In the genomic region with DNA sequence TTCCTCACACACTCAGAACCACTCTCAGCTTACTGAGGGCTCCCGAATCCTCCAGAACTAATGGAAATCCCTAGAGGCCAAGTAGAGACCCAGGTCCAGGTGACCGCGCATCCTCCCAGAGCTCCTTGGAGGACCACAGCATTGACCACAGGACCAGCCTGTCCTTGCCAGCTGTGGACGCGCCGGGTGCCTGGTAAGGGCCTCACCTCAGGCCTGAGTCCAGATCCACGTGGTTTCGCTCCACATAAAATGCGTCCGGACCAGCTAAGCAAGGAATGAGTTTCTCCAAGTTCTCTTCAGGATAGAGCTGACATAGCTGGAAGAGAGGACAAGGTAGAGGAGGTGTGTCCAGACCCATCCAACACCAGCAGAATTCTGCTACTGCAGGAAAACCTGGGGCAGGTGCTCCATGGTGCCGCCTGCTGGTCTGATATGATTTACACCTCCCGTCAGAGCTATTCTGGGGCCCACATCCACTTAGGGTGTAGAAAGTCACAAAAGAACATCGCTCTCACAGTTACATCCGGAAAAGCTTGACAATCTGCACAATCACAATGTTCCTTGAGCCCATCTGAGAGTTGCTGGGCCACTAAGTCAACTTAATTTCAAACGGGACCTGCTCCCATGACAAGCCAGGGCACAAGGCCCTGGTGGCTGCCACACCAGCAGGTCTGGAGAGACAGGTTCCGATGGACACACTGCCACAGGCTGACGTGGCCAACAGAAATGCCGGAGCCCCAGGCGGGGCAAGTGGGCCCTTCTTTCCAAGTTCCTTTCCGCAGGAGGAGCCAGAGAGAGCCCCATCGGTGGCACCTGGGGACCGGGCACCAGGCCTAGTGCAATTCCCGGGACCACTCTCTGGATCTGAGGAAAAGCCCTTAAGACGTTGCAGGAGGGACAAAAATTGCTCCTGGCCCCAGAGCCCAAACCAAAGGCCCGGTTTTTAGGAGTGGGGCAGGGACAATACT, we compare ENCODE assay signal across 1 cellular context.
TF ChIP-seq lines count a peak whose summit lies in the region.

No MANE protein-coding gene starts in this region.

TF ChIP-seq in WTC11, 78 proteins besides CTCF, POLR2A, EP300 and RAD21 (continued from another document):
- TF ChIP-seq, protein P1, sequence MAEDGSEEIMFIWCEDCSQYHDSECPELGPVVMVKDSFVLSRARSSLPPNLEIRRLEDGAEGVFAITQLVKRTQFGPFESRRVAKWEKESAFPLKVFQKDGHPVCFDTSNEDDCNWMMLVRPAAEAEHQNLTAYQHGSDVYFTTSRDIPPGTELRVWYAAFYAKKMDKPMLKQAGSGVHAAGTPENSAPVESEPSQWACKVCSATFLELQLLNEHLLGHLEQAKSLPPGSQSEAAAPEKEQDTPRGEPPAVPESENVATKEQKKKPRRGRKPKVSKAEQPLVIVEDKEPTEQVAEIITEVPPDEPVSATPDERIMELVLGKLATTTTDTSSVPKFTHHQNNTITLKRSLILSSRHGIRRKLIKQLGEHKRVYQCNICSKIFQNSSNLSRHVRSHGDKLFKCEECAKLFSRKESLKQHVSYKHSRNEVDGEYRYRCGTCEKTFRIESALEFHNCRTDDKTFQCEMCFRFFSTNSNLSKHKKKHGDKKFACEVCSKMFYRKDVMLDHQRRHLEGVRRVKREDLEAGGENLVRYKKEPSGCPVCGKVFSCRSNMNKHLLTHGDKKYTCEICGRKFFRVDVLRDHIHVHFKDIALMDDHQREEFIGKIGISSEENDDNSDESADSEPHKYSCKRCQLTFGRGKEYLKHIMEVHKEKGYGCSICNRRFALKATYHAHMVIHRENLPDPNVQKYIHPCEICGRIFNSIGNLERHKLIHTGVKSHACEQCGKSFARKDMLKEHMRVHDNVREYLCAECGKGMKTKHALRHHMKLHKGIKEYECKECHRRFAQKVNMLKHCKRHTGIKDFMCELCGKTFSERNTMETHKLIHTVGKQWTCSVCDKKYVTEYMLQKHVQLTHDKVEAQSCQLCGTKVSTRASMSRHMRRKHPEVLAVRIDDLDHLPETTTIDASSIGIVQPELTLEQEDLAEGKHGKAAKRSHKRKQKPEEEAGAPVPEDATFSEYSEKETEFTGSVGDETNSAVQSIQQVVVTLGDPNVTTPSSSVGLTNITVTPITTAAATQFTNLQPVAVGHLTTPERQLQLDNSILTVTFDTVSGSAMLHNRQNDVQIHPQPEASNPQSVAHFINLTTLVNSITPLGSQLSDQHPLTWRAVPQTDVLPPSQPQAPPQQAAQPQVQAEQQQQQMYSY (CRISPR knock-in tag; IDR thresholded peaks at IDR 0.05), result no peak
- TF ChIP-seq, protein P2, sequence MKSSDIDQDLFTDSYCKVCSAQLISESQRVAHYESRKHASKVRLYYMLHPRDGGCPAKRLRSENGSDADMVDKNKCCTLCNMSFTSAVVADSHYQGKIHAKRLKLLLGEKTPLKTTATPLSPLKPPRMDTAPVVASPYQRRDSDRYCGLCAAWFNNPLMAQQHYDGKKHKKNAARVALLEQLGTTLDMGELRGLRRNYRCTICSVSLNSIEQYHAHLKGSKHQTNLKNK (CRISPR knock-in tag; IDR thresholded peaks at IDR 0.05), result no peak
- TF ChIP-seq, protein P3, sequence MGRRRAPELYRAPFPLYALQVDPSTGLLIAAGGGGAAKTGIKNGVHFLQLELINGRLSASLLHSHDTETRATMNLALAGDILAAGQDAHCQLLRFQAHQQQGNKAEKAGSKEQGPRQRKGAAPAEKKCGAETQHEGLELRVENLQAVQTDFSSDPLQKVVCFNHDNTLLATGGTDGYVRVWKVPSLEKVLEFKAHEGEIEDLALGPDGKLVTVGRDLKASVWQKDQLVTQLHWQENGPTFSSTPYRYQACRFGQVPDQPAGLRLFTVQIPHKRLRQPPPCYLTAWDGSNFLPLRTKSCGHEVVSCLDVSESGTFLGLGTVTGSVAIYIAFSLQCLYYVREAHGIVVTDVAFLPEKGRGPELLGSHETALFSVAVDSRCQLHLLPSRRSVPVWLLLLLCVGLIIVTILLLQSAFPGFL (CRISPR knock-in tag; IDR thresholded peaks at IDR 0.05; ENCODE audit: borderline replicate concordance), result no peak
- no peak for TF ChIP-seq RELA (CRISPR knock-in tag; IDR thresholded peaks at IDR 0.05; ENCODE audit: borderline replicate concordance)
- TF ChIP-seq, protein P4, sequence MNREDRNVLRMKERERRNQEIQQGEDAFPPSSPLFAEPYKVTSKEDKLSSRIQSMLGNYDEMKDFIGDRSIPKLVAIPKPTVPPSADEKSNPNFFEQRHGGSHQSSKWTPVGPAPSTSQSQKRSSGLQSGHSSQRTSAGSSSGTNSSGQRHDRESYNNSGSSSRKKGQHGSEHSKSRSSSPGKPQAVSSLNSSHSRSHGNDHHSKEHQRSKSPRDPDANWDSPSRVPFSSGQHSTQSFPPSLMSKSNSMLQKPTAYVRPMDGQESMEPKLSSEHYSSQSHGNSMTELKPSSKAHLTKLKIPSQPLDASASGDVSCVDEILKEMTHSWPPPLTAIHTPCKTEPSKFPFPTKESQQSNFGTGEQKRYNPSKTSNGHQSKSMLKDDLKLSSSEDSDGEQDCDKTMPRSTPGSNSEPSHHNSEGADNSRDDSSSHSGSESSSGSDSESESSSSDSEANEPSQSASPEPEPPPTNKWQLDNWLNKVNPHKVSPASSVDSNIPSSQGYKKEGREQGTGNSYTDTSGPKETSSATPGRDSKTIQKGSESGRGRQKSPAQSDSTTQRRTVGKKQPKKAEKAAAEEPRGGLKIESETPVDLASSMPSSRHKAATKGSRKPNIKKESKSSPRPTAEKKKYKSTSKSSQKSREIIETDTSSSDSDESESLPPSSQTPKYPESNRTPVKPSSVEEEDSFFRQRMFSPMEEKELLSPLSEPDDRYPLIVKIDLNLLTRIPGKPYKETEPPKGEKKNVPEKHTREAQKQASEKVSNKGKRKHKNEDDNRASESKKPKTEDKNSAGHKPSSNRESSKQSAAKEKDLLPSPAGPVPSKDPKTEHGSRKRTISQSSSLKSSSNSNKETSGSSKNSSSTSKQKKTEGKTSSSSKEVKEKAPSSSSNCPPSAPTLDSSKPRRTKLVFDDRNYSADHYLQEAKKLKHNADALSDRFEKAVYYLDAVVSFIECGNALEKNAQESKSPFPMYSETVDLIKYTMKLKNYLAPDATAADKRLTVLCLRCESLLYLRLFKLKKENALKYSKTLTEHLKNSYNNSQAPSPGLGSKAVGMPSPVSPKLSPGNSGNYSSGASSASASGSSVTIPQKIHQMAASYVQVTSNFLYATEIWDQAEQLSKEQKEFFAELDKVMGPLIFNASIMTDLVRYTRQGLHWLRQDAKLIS (CRISPR knock-in tag; IDR thresholded peaks at IDR 0.05; ENCODE audit: borderline replicate concordance), result no peak
- no peak for TF ChIP-seq GRHL2 (CRISPR knock-in tag; IDR thresholded peaks at IDR 0.05; ENCODE audit: insufficient replicate concordance, severe bottlenecking)
